In the genomic region with DNA sequence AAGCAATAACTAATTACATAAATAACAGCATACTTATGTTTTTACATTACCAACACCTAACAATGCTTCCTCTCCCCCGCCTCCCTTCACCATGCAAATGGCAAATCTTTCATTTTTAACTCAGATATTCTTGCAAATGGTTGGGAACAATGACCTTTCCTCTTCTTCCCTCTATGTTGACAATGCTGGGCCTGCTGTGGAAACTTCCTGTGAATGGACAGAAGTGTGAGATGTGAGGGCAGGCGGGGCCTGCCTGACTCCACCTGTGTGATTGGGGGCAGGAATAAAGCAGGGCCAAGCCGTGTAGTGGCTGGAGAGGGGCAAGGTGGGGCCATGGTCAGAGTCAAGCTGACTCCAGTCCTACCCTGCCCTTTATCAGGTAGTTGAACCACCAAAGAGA, we compare ENCODE assay signal across 30 cellular contexts.
"Had no signal": no experiment of that assay in that cellular context is flagged by ENCODE, and none has a peak within 500 bp of the region (broad histone marks: within the 10 kb centered on the region; RNA-seq: fewer than 3 reads in every experiment).

No MANE protein-coding gene starts in this region.

- H2AFZ ChIP-seq: neural progenitor cell, parathyroid adenoma had no signal

- DNase-seq: natural killer cell; occipital lobe; ovary; posterior cingulate gyrus; psoas muscle; right cardiac atrium; spleen; stimulated activated CD4-positive, alpha-beta T cell treated with anti-CD3 and anti-CD28 coated beads, Interleukin-12 subunit alpha, Interleukin-12 subunit beta, amount 100 ng/mL, for 4 hours; stimulated activated CD4-positive, alpha-beta T cell treated with anti-CD3 and anti-CD28 coated beads, Interleukin-1b, Interleukin-23, amount 100 ng/mL, for 48 hours; stimulated activated CD4-positive, alpha-beta T cell treated with anti-CD3 and anti-CD28 coated beads, Interleukin-4, amount 100 ng/mL, for 1 hour; stimulated activated CD4-positive, alpha-beta T cell treated with anti-CD3 and anti-CD28 coated beads, Interleukin-4, amount 100 ng/mL, for 4 hours; stimulated activated CD8-positive, alpha-beta memory T cell treated with anti-CD3 and anti-CD28 coated beads, Interleukin-4, amount 100 ng/mL, for 48 hours; stimulated activated naive CD4-positive, alpha-beta T cell; stimulated activated naive CD8-positive, alpha-beta T cell treated with anti-CD3 and anti-CD28 coated beads, Interleukin-15, amount 100 ng/mL, for 72 hours; stimulated activated naive CD8-positive, alpha-beta T cell treated with anti-CD3 and anti-CD28 coated beads, Interleukin-15, Interleukin-2, amounts not matched to agents 100 U/mL and 50 U/mL, for 24 hours; substantia nigra; testis; tibial artery; transverse colon; upper lobe of right lung; uterus had no signal

- H3K4me1 ChIP-seq: neural progenitor cell, parathyroid adenoma, psoas muscle, spleen, suprapubic skin, testis, tibial artery, transverse colon, upper lobe of right lung, uterus had no signal

- H3K9ac ChIP-seq: neural progenitor cell, parathyroid adenoma had no signal

- H3K27me3 Mint-ChIP-seq: progenitor cell of endocrine pancreas; stimulated activated memory B cell treated with anti-CD40 and anti-IgM and Interleukin-4, amounts not matched to agents 10 μg/mL and 1 μg/mL and 100 μg/mL, for 72 hours; stimulated activated naive CD8-positive, alpha-beta T cell treated with anti-CD3 and anti-CD28 coated beads, Interleukin-15, amount 100 ng/mL, for 72 hours; type B pancreatic cell had no signal

- H3K79me2 ChIP-seq: parathyroid adenoma had no signal

- H3K4me3 Mint-ChIP-seq: natural killer cell; nephron; neural progenitor cell; stimulated activated memory B cell treated with anti-CD40 and anti-IgM and Interleukin-4, amounts not matched to agents 10 μg/mL and 1 μg/mL and 100 μg/mL, for 72 hours; stimulated activated naive CD8-positive, alpha-beta T cell treated with anti-CD3 and anti-CD28 coated beads, Interleukin-15, amount 100 ng/mL, for 72 hours; type B pancreatic cell had no signal

- H3K27ac Mint-ChIP-seq: natural killer cell; nephron; neural progenitor cell; progenitor cell of endocrine pancreas; stimulated activated memory B cell treated with anti-CD40 and anti-IgM and Interleukin-4, amounts not matched to agents 10 μg/mL and 1 μg/mL and 100 μg/mL, for 72 hours; stimulated activated naive CD8-positive, alpha-beta T cell treated with anti-CD3 and anti-CD28 coated beads, Interleukin-15, amount 100 ng/mL, for 72 hours; type B pancreatic cell had no signal

- H3K27ac ChIP-seq: neural progenitor cell, ovary, parathyroid adenoma, psoas muscle, skin epidermis, spleen, suprapubic skin, testis, tibial artery, transverse colon, upper lobe of right lung, uterus had no signal

- H3K9me3 ChIP-seq: ovary, psoas muscle, suprapubic skin, testis, tibial artery, transverse colon, upper lobe of right lung, uterus had no signal

- H3K9me3 Mint-ChIP-seq: natural killer cell, neural progenitor cell, type B pancreatic cell had no signal

- H3K27me3 ChIP-seq: neural progenitor cell, ovary, spleen, suprapubic skin, testis, tibial artery, transverse colon, upper lobe of right lung, uterus had no signal

- H3K36me3 Mint-ChIP-seq: natural killer cell; neural progenitor cell; stimulated activated memory B cell treated with anti-CD40 and anti-IgM and Interleukin-4, amounts not matched to agents 10 μg/mL and 1 μg/mL and 100 μg/mL, for 72 hours; type B pancreatic cell had no signal

- H3K4me2 ChIP-seq: neural progenitor cell, smooth muscle cell had no signal

- H3K4me1 Mint-ChIP-seq: natural killer cell; neural progenitor cell; stimulated activated memory B cell treated with anti-CD40 and anti-IgM and Interleukin-4, amounts not matched to agents 10 μg/mL and 1 μg/mL and 100 μg/mL, for 72 hours; stimulated activated naive CD8-positive, alpha-beta T cell treated with anti-CD3 and anti-CD28 coated beads, Interleukin-15, amount 100 ng/mL, for 72 hours had no signal
